8 cellular contexts compared by ENCODE assay signal in genomic region chr7:100852048-100852872, GRCh38. TPM values are rescaled to one million over a fixed set of nuclear protein-coding genes. Genes with fewer than 3 reads are reported as not detected.
DNase-seq lines count a peak whose midpoint lies in the region.

Gene SLC12A9 (plus strand): TSS chr7:100852713. CDS start chr7:100854198, 1,485 bp downstream.

- no peaks in the 10 kb centered on the region for H3K27me3 Mint-ChIP-seq in activated naive CD4-positive, alpha-beta T cell treated with anti-CD3 and anti-CD28 coated beads for 36 hours (ENCODE audit: low read depth)

- no peaks in the 10 kb centered on the region for H3K9me3 ChIP-seq in SK-N-MC (ENCODE audit: low read depth, low read length)

- intact Hi-C loops in activated naive CD4-positive, alpha-beta T cell treated with anti-CD3 and anti-CD28 coated beads for 36 hours (cut with micrococcal nuclease), result loop anchor here (1.0 to 5.0 kb wide), 8 partner anchors 23 to 373 kb away; partner anchors contain the start of genes GIGYF1, SRRT and TSC22D4

- CTCF ChIA-PET in activated naive CD4-positive, alpha-beta T cell treated with anti-CD3 and anti-CD28 coated beads for 36 hours (lab: Charles Lee), result interaction anchor here (0.6 to 10.0 kb wide), 22 partner anchors 15 to 254 kb away, joined by 3 to 98 read pairs (median 4); partner anchors contain the start of genes POP7 and SRRT

- no peaks in the 10 kb centered on the region for H3K36me3 ChIP-seq in SK-N-MC (ENCODE audit: insufficient read depth, low read length)

- peaks cover 18% of the 10 kb centered on the region for H3K4me1 Mint-ChIP-seq in activated naive CD4-positive, alpha-beta T cell treated with anti-CD3 and anti-CD28 coated beads for 36 hours (ENCODE audit: low read depth)

- peak within 1 kb of the TSS; percentile 50 for H3K27ac Mint-ChIP-seq in activated naive CD4-positive, alpha-beta T cell treated with anti-CD3 and anti-CD28 coated beads for 36 hours

- H3K9ac ChIP-seq in SK-N-MC (ENCODE audit: insufficient read length), result peak within 1 kb of the TSS; percentile 73

- peak within 1 kb of the TSS; percentile 87 for H3K4me3 ChIP-seq in SK-N-MC

- in situ Hi-C loops in G401 (cut with HindIII; ENCODE audit: low sequenced_read_pairs), result no loop called here

- DNase-seq in G401 (ENCODE audit: low spot score) (peak; percentile 87), HCEC 1CT (peak; percentile 91), MV-4-11 (lab: John Stamatoyannopoulos, UW) (peak; percentile 85), SK-N-MC (ENCODE audit: low read depth, low spot score) (no peak), germinal center (ENCODE audit: low spot score) (peak; percentile 95), non-pigmented ciliary epithelial cell (ENCODE audit: low read depth) (peak; percentile 43), substantia nigra (lab: John Stamatoyannopoulos, UW) (peak; percentile 50 to 91 (median 80))
- peak; percentile 89 for DNase-seq in activated naive CD4-positive, alpha-beta T cell treated with anti-CD3 and anti-CD28 coated beads for 36 hours

- H3K36me3 Mint-ChIP-seq in activated naive CD4-positive, alpha-beta T cell treated with anti-CD3 and anti-CD28 coated beads for 36 hours (ENCODE audit: low read depth), result peaks cover under 1% of the 10 kb centered on the region

- H3K27ac ChIP-seq in SK-N-MC (no peak within 1 kb of the TSS), substantia nigra (ENCODE audit: low read depth, low read length, poor library complexity, severe bottlenecking) (peak within 1 kb of the TSS; percentile 90)

- H3K4me3 Mint-ChIP-seq in activated naive CD4-positive, alpha-beta T cell treated with anti-CD3 and anti-CD28 coated beads for 36 hours, result peak within 1 kb of the TSS; percentile 89

- no peaks in the 10 kb centered on the region for H3K9me3 Mint-ChIP-seq in activated naive CD4-positive, alpha-beta T cell treated with anti-CD3 and anti-CD28 coated beads for 36 hours

RNA-seq across cellular contexts. Expression of gene SLC12A9, which starts in this region (rescaled TPM):
- total RNA-seq in G401 (2014; rRNA removed; shearing (Covaris generic)), result 15.8 and 25.8 TPM in 2 replicates
- 10 to 100 TPM; 10.1 to 10.5 TPM for total RNA-seq in activated naive CD4-positive, alpha-beta T cell treated with anti-CD3 and anti-CD28 coated beads for 36 hours
